Comparison of ENCODE assay signal across 9 cellular contexts in the genomic region with DNA sequence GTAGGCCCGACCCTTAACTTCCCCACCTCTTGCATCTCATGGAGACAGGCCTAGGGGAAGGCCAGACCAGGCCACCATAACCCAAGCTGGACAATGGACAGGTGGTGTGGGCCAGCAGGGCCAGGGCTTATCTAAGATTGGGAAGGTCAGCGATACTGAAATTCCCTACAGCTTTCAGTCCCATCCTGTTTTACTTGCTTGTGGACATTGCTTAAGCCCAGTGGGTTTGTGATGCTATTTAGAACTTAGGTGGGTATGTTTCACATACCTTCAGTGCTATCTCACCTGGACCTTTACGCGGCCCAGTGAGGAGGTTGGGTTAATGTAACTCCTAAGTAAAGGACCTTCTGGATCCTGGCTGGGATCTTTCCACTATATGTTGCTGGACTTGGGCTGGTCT. TPM values are rescaled to one million over a fixed set of nuclear protein-coding genes. Genes with fewer than 3 reads are reported as not detected.
DNase-seq lines count a peak whose midpoint lies in the region; ATAC-seq and TF ChIP-seq lines count a peak whose summit lies in the region.
"Had no signal": no experiment of that assay in that cellular context is flagged by ENCODE, and none has a peak within 500 bp of the region (broad histone marks: within the 10 kb centered on the region; RNA-seq: fewer than 3 reads in every experiment).

No MANE protein-coding gene starts in this region.

- H3K36me3 ChIP-seq in ascending aorta, result no peaks in the 10 kb centered on the region
- no peaks in the 10 kb centered on the region for H3K36me3 ChIP-seq in tibial artery

- H3K9me3 Mint-ChIP-seq in activated T-cell treated with anti-CD3 and anti-CD28 coated beads, Interleukin-2, amount 50 U/mL, for 4 hours, result no peaks in the 10 kb centered on the region

- H3K4me3 ChIP-seq in ascending aorta (peak overlapping the region; percentile 74 to 78), tibial artery (peak overlapping the region; percentile 81 to 85)

- no peak for ATAC-seq in activated T-cell treated with anti-CD3 and anti-CD28 coated beads, Interleukin-2, amount 50 U/mL, for 4 hours

- H3K4me1 ChIP-seq in ascending aorta (peaks cover 2 to 56% of the 10 kb centered on the region in 2 donors), tibial artery (peaks cover 0 to 71% (median 63%) of the 10 kb centered on the region in 4 donors)

- H3K27ac ChIP-seq in ascending aorta, result peak overlapping the region; percentile 90 to 92
- peak overlapping the region; percentile 21 for H3K27ac ChIP-seq in layer of hippocampus (ENCODE audit: low read depth, low read length)
- H3K27ac ChIP-seq in tibial artery, result peak overlapping the region; percentile 83 to 92

- H3K27me3 ChIP-seq in ascending aorta, result no peaks in the 10 kb centered on the region
- no peaks in the 10 kb centered on the region for H3K27me3 ChIP-seq in layer of hippocampus (ENCODE audit: control insufficient read depth, insufficient read depth, low read length)
- H3K27me3 ChIP-seq in tibial artery, result no peaks in the 10 kb centered on the region

- peaks cover 32% of the 10 kb centered on the region for H3K4me1 Mint-ChIP-seq in activated T-cell treated with anti-CD3 and anti-CD28 coated beads, Interleukin-2, amount 50 U/mL, for 4 hours (ENCODE audit: low read depth)

- intact Hi-C loops in ascending aorta (cut with DNase I) (no loop called here), tibial artery (cut with DNase I; ENCODE audit: low total_unique reads) (loop anchor here (5.0 kb wide), 1 partner anchor 57 kb away; no protein-coding TSS in a partner anchor)

- DNase-seq in activated T-cell treated with anti-CD3 and anti-CD28 coated beads, Interleukin-2, amount 50 U/mL, for 4 hours, result no peak
- DNase-seq in activated T-cell treated with anti-CD3 and anti-CD28 coated beads for 4 hours, result no peak
- no peak for DNase-seq in ascending aorta (ENCODE audit: low spot score in 2 of 2)
- no peak for DNase-seq in tibial artery
- DNase-seq in putamen (ENCODE audit: low spot score), result no peak
- no peak for DNase-seq in effector CD8-positive, alpha-beta T cell (lab: John Stamatoyannopoulos, UW)
- DNase-seq in NCI-H774 (lab: John Stamatoyannopoulos, UW), result no peak
- DNase-seq: T1000 had no signal

- TF ChIP-seq CTCF in ascending aorta (IDR thresholded peaks at IDR 0.05) (no peak), tibial artery (IDR thresholded peaks at IDR 0.05) (no peak)

- no peaks in the 10 kb centered on the region for H3K9me3 ChIP-seq in ascending aorta
- no peaks in the 10 kb centered on the region for H3K9me3 ChIP-seq in tibial artery

- peaks cover 25% of the 10 kb centered on the region for H3K27me3 Mint-ChIP-seq in activated T-cell treated with anti-CD3 and anti-CD28 coated beads, Interleukin-2, amount 50 U/mL, for 4 hours (ENCODE audit: low read depth)

- no peaks in the 10 kb centered on the region for H3K36me3 Mint-ChIP-seq in activated T-cell treated with anti-CD3 and anti-CD28 coated beads, Interleukin-2, amount 50 U/mL, for 4 hours (ENCODE audit: insufficient read depth)

- peak overlapping the region; percentile 72 for H3K4me3 Mint-ChIP-seq in activated T-cell treated with anti-CD3 and anti-CD28 coated beads, Interleukin-2, amount 50 U/mL, for 4 hours

RNA-seq across cellular contexts. Expression of a gene that starts 1.7 kb away (rescaled TPM):
- total RNA-seq in activated T-cell treated with anti-CD3 and anti-CD28 coated beads, Interleukin-2, amount 50 U/mL, for 4 hours, result 1 to 10 TPM; 2.5 to 3.6 (median 3.1) TPM
- total RNA-seq in ascending aorta, result 37.6 TPM

RNA-seq across cellular contexts. Expression of a gene that starts 13.0 kb away (rescaled TPM):
- 1 to 10 TPM; 2.1 to 3.5 (median 3.3) TPM for total RNA-seq in activated T-cell treated with anti-CD3 and anti-CD28 coated beads, Interleukin-2, amount 50 U/mL, for 4 hours
- 47.1 TPM for total RNA-seq in ascending aorta

RNA-seq across cellular contexts. Expression of a gene that starts 37.1 kb away (rescaled TPM):
- 100 to 1,000 TPM in 1 of 3 donors, 10 to 100 TPM in 2; 92.8 to 108 (median 94.2) TPM for total RNA-seq in activated T-cell treated with anti-CD3 and anti-CD28 coated beads, Interleukin-2, amount 50 U/mL, for 4 hours
- 1.5 TPM for total RNA-seq in ascending aorta

RNA-seq across cellular contexts. Expression of a gene that starts 37.4 kb away (rescaled TPM):
- total RNA-seq in activated T-cell treated with anti-CD3 and anti-CD28 coated beads, Interleukin-2, amount 50 U/mL, for 4 hours, result 100 to 1,000 TPM; 139 to 143 (median 142) TPM
- total RNA-seq in ascending aorta, result 26.4 TPM

Comparison
In these comparisons a context has a peak if more than half of its experiments do, and no peak if none do; other contexts are left out.
1. H3K27ac ChIP-seq: peak in every context shown above with its lines; median percentile 91 in ascending aorta; 88 in tibial artery; 21 in layer of hippocampus.
2. RNA of a gene that starts 13.0 kb away (total RNA-seq): 47.1 TPM in ascending aorta (single experiment); 2.1 to 3.5 TPM in activated T-cell treated with anti-CD3 and anti-CD28 coated beads, Interleukin-2, amount 50 U/mL, for 4 hours; every median in the first group is over 10 times any median in the second.
3. RNA of a gene that starts 37.1 kb away (total RNA-seq): 92.8 to 108 TPM in activated T-cell treated with anti-CD3 and anti-CD28 coated beads, Interleukin-2, amount 50 U/mL, for 4 hours; 1.5 TPM in ascending aorta (single experiment); every median in the first group is over 10 times any median in the second.